In the genomic region with DNA sequence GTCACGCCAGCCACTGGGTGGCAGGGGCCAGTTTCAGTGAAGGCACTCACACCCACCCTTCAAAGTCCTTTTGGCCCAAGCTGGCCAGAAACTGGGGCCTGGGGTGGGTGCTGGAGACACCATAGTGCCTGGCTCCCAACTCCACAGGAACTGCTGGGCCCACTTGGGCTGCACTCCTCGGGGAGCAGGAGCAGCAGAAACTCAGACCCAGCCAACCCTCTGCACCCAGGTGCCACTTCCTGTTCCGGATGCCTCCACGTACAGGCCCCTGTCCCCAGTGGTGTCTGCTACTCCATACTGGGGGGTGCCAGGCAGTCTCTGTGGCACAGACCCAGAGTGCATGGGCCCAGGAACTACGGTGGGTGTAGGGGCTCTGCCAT, we compare ENCODE assay signal across 17 cellular contexts. TPM values are rescaled to one million over a fixed set of nuclear protein-coding genes. Genes with fewer than 3 reads are reported as not detected.
A peak's percentile ranks its signal among the peaks of the same experiment; 100 is the strongest.
DNase-seq lines count a peak whose midpoint lies in the region; ATAC-seq, FAIRE-seq and TF ChIP-seq lines count a peak whose summit lies in the region.
"Had no signal": no experiment of that assay in that cellular context is flagged by ENCODE, and none has a peak within 500 bp of the region (broad histone marks: within the 10 kb centered on the region; RNA-seq: fewer than 3 reads in every experiment).

No MANE protein-coding gene starts in this region.

- ATAC-seq in GM12878, result peak; percentile 16; the same call in 2 of the 3 replicates
- peak; percentile 35 for ATAC-seq in stimulated activated memory B cell treated with anti-CD40 and anti-IgM and Interleukin-4, amounts not matched to agents 10 μg/mL and 1 μg/mL and 100 μg/mL, for 72 hours

- DNase-seq in Jurkat, Clone E6-1 (ENCODE audit: low read depth, low spot score), result peak; percentile 2
- DNase-seq in GM12878 (ENCODE audit: low read depth, low spot score) (no peak), kidney (peak; percentile 71), immature natural killer cell (no peak), mucosa of gallbladder (ENCODE audit: low spot score) (no peak), D721Med (ENCODE audit: insufficient read length, low spot score) (no peak)
- DNase-seq: HFFc6; Kasumi-1; MM.1S; NCI-H1105; NCI-H187; NCI-H345; NCI-H526 treated with DMSO at 0.1 percent for 48 hours; NK-92 treated with Interleukin-12 subunit alpha and Interleukin-12 subunit beta, amount 100 ng/mL, for 24 hours; PC-9 had no signal

- H3K4me2 ChIP-seq in GM12878 (ENCODE audit: control insufficient read depth, insufficient read depth), result no peak overlapping the region
- H3K4me2 ChIP-seq: PC-9 had no signal

- H3K9me3 ChIP-seq in GM12878 (replicated peaks; ENCODE audit: control insufficient read depth, insufficient read depth, low read length) (no peaks in the 10 kb centered on the region), kidney (ENCODE audit: control insufficient read depth in 1 of 2, low read length in 2 of 2) (no peaks in the 10 kb centered on the region)

- TF ChIP-seq CTCF in GM12878 (IDR thresholded peaks at IDR 0.05 in 2 of 3, conservative IDR thresholded peaks at IDR 0.05 in 1 of 3; ENCODE audit: control insufficient read depth in 2 of 3, extremely low read depth in 1 of 3, insufficient read depth in 1 of 3, low read depth in 3 of 3, low read length in 3 of 3) (no peak), kidney (IDR thresholded peaks at IDR 0.05; ENCODE audit: borderline replicate concordance, extremely low read depth, insufficient read depth) (no peak), D721Med (IDR thresholded peaks at IDR 0.05; ENCODE audit: insufficient read depth, missing control alignments) (no peak)

- TF ChIP-seq RAD21 in GM12878 (IDR thresholded peaks at IDR 0.05; ENCODE audit: insufficient read depth, low read depth, low read length), result no peak

- no peak for TF ChIP-seq POLR2A in GM12878 (IDR thresholded peaks at IDR 0.05; ENCODE audit: low read depth, low read length)

- no peaks in the 10 kb centered on the region for H4K20me1 ChIP-seq in GM12878 (ENCODE audit: control insufficient read depth, insufficient read depth)

- FAIRE-seq in GM12878 (lab: Jason Lieb, UNC) (no peak), kidney (lab: Jason Lieb, UNC) (no peak), D721Med (lab: Jason Lieb, UNC) (no peak)

- no peaks in the 10 kb centered on the region for H3K79me2 ChIP-seq in GM12878 (ENCODE audit: control insufficient read depth, insufficient read depth, low read length)

- H3K4me1 ChIP-seq in GM12878 (ENCODE audit: control insufficient read depth, insufficient read depth, low read length), result no peaks in the 10 kb centered on the region
- no peaks in the 10 kb centered on the region for H3K4me1 ChIP-seq in kidney (ENCODE audit: control insufficient read depth in 1 of 2, insufficient read depth in 1 of 2, low read depth in 1 of 2, low read length in 2 of 2)

- H3K36me3 Mint-ChIP-seq in stimulated activated memory B cell treated with anti-CD40 and anti-IgM and Interleukin-4, amounts not matched to agents 10 μg/mL and 1 μg/mL and 100 μg/mL, for 72 hours, result no peaks in the 10 kb centered on the region
- H3K36me3 Mint-ChIP-seq in immature natural killer cell, result no peaks in the 10 kb centered on the region
- H3K36me3 Mint-ChIP-seq: CD14-positive monocyte had no signal

- intact Hi-C loops in GM12878 (cut with micrococcal nuclease; ENCODE audit: unreplicated experiment) (no loop called here), kidney (cut with DNase I) (no loop called here)

- peaks cover 11% of the 10 kb centered on the region for H3K4me1 Mint-ChIP-seq in stimulated activated memory B cell treated with anti-CD40 and anti-IgM and Interleukin-4, amounts not matched to agents 10 μg/mL and 1 μg/mL and 100 μg/mL, for 72 hours
- H3K4me1 Mint-ChIP-seq in immature natural killer cell, result peaks cover 2 to 6% of the 10 kb centered on the region in 2 donors

- H2AFZ ChIP-seq in GM12878 (ENCODE audit: control insufficient read depth, low read depth, low read length), result no peak overlapping the region
- H2AFZ ChIP-seq: PC-9 had no signal

- H3K36me3 ChIP-seq in GM12878 (ENCODE audit: control insufficient read depth in 2 of 2, insufficient read depth in 2 of 2, low read length in 1 of 2) (no peaks in the 10 kb centered on the region), kidney (ENCODE audit: control insufficient read depth in 1 of 2, insufficient read depth in 2 of 2, low read length in 2 of 2) (no peaks in the 10 kb centered on the region)

- TF ChIP-seq EP300 in GM12878 (IDR thresholded peaks at IDR 0.05; ENCODE audit: borderline replicate concordance in 1 of 2, control insufficient read depth in 1 of 2, low read depth in 2 of 2, low read length in 2 of 2), result no peak

- in situ Hi-C loops in GM12878 (cut with MboI), result no loop called here

- H3K9ac ChIP-seq in GM12878 (ENCODE audit: control insufficient read depth, insufficient read depth, low read length) (no peak overlapping the region), kidney (ENCODE audit: low read length in 2 of 2) (no peak overlapping the region)

- no peak overlapping the region for H3K4me3 Mint-ChIP-seq in stimulated activated memory B cell treated with anti-CD40 and anti-IgM and Interleukin-4, amounts not matched to agents 10 μg/mL and 1 μg/mL and 100 μg/mL, for 72 hours
- H3K4me3 Mint-ChIP-seq in immature natural killer cell, result no peak overlapping the region
- H3K4me3 Mint-ChIP-seq: CD14-positive monocyte, HFFc6 had no signal

- CTCF ChIA-PET in GM12878 (lab: Yijun Ruan, JAX), result no interaction called here

- SMC1A ChIA-PET in GM12878 (lab: Charles Lee; ENCODE audit: uncharacterized antibody, unreplicated experiment), result no interaction called here

- no peak overlapping the region for H3K4me3 ChIP-seq in Jurkat, Clone E6-1 (ENCODE audit: low read length)
- H3K4me3 ChIP-seq in GM12878 (no peak overlapping the region), kidney (ENCODE audit: low read length in 2 of 2) (no peak overlapping the region)
- H3K4me3 ChIP-seq: PC-9 had no signal

- H3K27ac ChIP-seq in GM12878 (ENCODE audit: control insufficient read depth, insufficient read depth) (no peak overlapping the region), kidney (ENCODE audit: low read depth in 2 of 2, low read length in 2 of 2) (no peak overlapping the region)
- H3K27ac ChIP-seq: PC-9 had no signal

- no peaks in the 10 kb centered on the region for H3K27me3 Mint-ChIP-seq in stimulated activated memory B cell treated with anti-CD40 and anti-IgM and Interleukin-4, amounts not matched to agents 10 μg/mL and 1 μg/mL and 100 μg/mL, for 72 hours
- peaks cover 0 to 6% (median 0%) of the 10 kb centered on the region in 3 donors for H3K27me3 Mint-ChIP-seq in immature natural killer cell (ENCODE audit: low read depth in 3 of 3)

- no TSS peak for BruUV-seq in GM12878 (replicated peaks; lab: Mats Ljungman, UMichigan)

- 32% methylated on average over 5 of the region's 5 CpGs for WGBS in GM12878 (ENCODE audit: insufficient coverage, insufficient replicate concordance, low lambda C conversion rate, missing lambda C conversion rate)

- POLR2A ChIA-PET in GM12878 (lab: Charles Lee), result no interaction called here

- H3K27me3 ChIP-seq in GM12878 (replicated peaks in 1 of 2; ENCODE audit: control insufficient read depth in 2 of 2, insufficient read depth in 2 of 2, low read length in 1 of 2), result no peaks in the 10 kb centered on the region

- H3K27ac Mint-ChIP-seq in stimulated activated memory B cell treated with anti-CD40 and anti-IgM and Interleukin-4, amounts not matched to agents 10 μg/mL and 1 μg/mL and 100 μg/mL, for 72 hours, result no peak overlapping the region
- H3K27ac Mint-ChIP-seq in immature natural killer cell, result no peak overlapping the region
- H3K27ac Mint-ChIP-seq: HFFc6 had no signal

- no peaks in the 10 kb centered on the region for H3K9me3 Mint-ChIP-seq in stimulated activated memory B cell treated with anti-CD40 and anti-IgM and Interleukin-4, amounts not matched to agents 10 μg/mL and 1 μg/mL and 100 μg/mL, for 72 hours
- no peaks in the 10 kb centered on the region for H3K9me3 Mint-ChIP-seq in immature natural killer cell

- RAD21 ChIA-PET in GM12878 (lab: Charles Lee; ENCODE audit: unreplicated experiment), result no interaction called here

TF ChIP-seq in GM12878, 131 proteins besides CTCF, POLR2A, EP300 and RAD21:
- TF ChIP-seq, protein P1, sequence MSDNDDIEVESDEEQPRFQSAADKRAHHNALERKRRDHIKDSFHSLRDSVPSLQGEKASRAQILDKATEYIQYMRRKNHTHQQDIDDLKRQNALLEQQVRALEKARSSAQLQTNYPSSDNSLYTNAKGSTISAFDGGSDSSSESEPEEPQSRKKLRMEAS (IDR thresholded peaks at IDR 0.05; ENCODE audit: low read depth, low read length), result no peak
- no peak for TF ChIP-seq ZNF384 (IDR thresholded peaks at IDR 0.05; ENCODE audit: borderline replicate concordance, low read depth, low read length)
- TF ChIP-seq STAT1 (conservative IDR thresholded peaks at IDR 0.05), result no peak
TF ChIP-seq in GM12878: peak in this region for 0.

RNA-seq across cellular contexts. Expression of a gene that starts 42.5 kb away (rescaled TPM):
- 26.9 TPM for polyA plus RNA-seq in Jurkat, Clone E6-1 (2012; ENCODE audit: insufficient read depth, insufficient read length)
- total RNA-seq in GM12878 (2013; cell fraction: nucleolus; rRNA removed), result 96.8 and 103 TPM in 2 replicates
- total RNA-seq in GM12878 (2014; rRNA removed) (15.6 and 16.9 TPM in 2 replicates), GM12878 (2014; rRNA removed; fragmentation: Illumina TruSeq; extraction: Trizol) (21.4 and 22.5 TPM in 2 replicates), GM12878 (2021) (13.2 and 13.7 TPM in 2 replicates), kidney (6.6 TPM), mucosa of gallbladder (9.3 TPM)
- 3.7 TPM for polyA plus RNA-seq in GM12878 (2011; ENCODE audit: low read depth)
- polyA plus RNA-seq in GM12878 (2011; rRNA removed) (24.2 and 29.0 TPM in 2 replicates), GM12878 (2014; fragmentation: Illumina TruSeq; extraction: Trizol) (13.4 and 13.8 TPM in 2 replicates), GM12878 (2014; fragmentation: Nextera tagmentation; extraction: Ambion mirVana) (1 to 10 TPM; 8.9 to 9.6 TPM), GM12878 (2014; rRNA removed) (11.7 and 13.0 TPM in 2 replicates), GM12878 (2016; fragmentation: Nextera tagmentation; extraction: Ambion mirVana) (10 to 100 TPM; 13.5 to 16.1 TPM), kidney (ENCODE audit: insufficient read depth, low read depth, low replicate concordance) (1.0 TPM), immature natural killer cell (1 to 10 TPM; 1.8 to 7.4 (median 3.8) TPM)
- polyA plus RNA-seq in GM12878 (2011; cell fraction: cytosol; rRNA removed), result 12.0 TPM in 2 replicates
- polyA plus RNA-seq in GM12878 (2011; cell fraction: nucleus; rRNA removed), result 40.5 and 42.1 TPM in 2 replicates
- 6.5 and 7.8 TPM in 2 replicates for polyA plus RNA-seq in GM12878 (2012)
- 30.1 and 32.9 TPM in 2 replicates for polyA minus RNA-seq in GM12878 (2011; rRNA and poly(A)+ RNA removed)
- polyA minus RNA-seq in GM12878 (2011; cell fraction: cytosol; rRNA and poly(A)+ RNA removed), result 7.0 and 7.6 TPM in 2 replicates
- polyA minus RNA-seq in GM12878 (2011; cell fraction: nucleus; rRNA and poly(A)+ RNA removed), result 35.3 and 59.3 TPM in 2 replicates

Comparison
In these comparisons a context has a peak if more than half of its experiments do, and no peak if none do; other contexts are left out.
1. DNase-seq: peak in Jurkat, Clone E6-1 (single experiment) and kidney (single experiment); none in GM12878 (single experiment), immature natural killer cell (0 of 3), mucosa of gallbladder (single experiment) and D721Med (single experiment).